10 cellular contexts compared by ENCODE assay signal in genomic region chr12:92136021-92136735, GRCh38. TPM values are rescaled to one million over a fixed set of nuclear protein-coding genes. Genes with fewer than 3 reads are reported as not detected.
A peak's percentile ranks its signal among the peaks of the same experiment; 100 is the strongest.
DNase-seq lines count a peak whose midpoint lies in the region; ATAC-seq and TF ChIP-seq lines count a peak whose summit lies in the region.
"Had no signal": no experiment of that assay in that cellular context is flagged by ENCODE, and none has a peak within 500 bp of the region (broad histone marks: within the 10 kb centered on the region; RNA-seq: fewer than 3 reads in every experiment).

No MANE protein-coding gene starts in this region.

- ATAC-seq in activated CD8-positive, alpha-beta memory T cell treated with anti-CD3 and anti-CD28 coated beads, Interleukin-2, amount 10 ng/mL, durations not matched to agents 7 days and 5 days: no peak
- no peak for ATAC-seq in right cardiac atrium
- no peak for ATAC-seq in thoracic aorta (ENCODE audit: insufficient number of reproducible peaks, low FRiP score, low read depth)
- ATAC-seq in HG03135 (IDR thresholded peaks at IDR 0.05; ENCODE audit: unreplicated experiment): no peak

- H3K27me3 Mint-ChIP-seq in activated CD8-positive, alpha-beta memory T cell treated with anti-CD3 and anti-CD28 coated beads, Interleukin-2, amount 10 ng/mL, durations not matched to agents 7 days and 5 days: no peaks in the 10 kb centered on the region

- H3K36me3 Mint-ChIP-seq in activated CD8-positive, alpha-beta memory T cell treated with anti-CD3 and anti-CD28 coated beads, Interleukin-2, amount 10 ng/mL, durations not matched to agents 7 days and 5 days: peaks cover 38% of the 10 kb centered on the region

- no peak for DNase-seq in activated CD8-positive, alpha-beta memory T cell treated with anti-CD3 and anti-CD28 coated beads, Interleukin-2, amount 10 ng/mL, durations not matched to agents 7 days and 5 days
- no peak for DNase-seq in activated CD8-positive, alpha-beta memory T cell treated with anti-CD3 and anti-CD28 coated beads for 24 hours
- DNase-seq in right cardiac atrium (no peak), thoracic aorta (ENCODE audit: low spot score) (no peak), KBM-7 (no peak), posterior cingulate gyrus (no peak)
- DNase-seq: GOT3, NCI-H1930 had no signal

- peaks cover 13% of the 10 kb centered on the region for H3K4me1 ChIP-seq in right cardiac atrium (ENCODE audit: control insufficient read depth, insufficient read depth, low read length)
- peaks cover 40 to 79% of the 10 kb centered on the region in 2 donors for H3K4me1 ChIP-seq in thoracic aorta (ENCODE audit: control insufficient read depth in 1 of 2, low read depth in 2 of 2)

- CTCF ChIA-PET in activated CD8-positive, alpha-beta memory T cell treated with anti-CD3 and anti-CD28 coated beads, Interleukin-2, amount 10 ng/mL, durations not matched to agents 7 days and 5 days (lab: Charles Lee): interaction anchor here (1.1 to 6.0 kb wide), 5 partner anchors 8 to 754 kb away, joined by 3 to 48 read pairs (median 4); partner anchors contain the start of gene BTG1

- H3K27me3 ChIP-seq in right cardiac atrium (ENCODE audit: control insufficient read depth, insufficient read depth) (no peaks in the 10 kb centered on the region), thoracic aorta (replicated peaks; ENCODE audit: insufficient read depth) (no peaks in the 10 kb centered on the region)

- H3K9me3 ChIP-seq in right cardiac atrium (ENCODE audit: control insufficient read depth, low read length): no peaks in the 10 kb centered on the region
- no peaks in the 10 kb centered on the region for H3K9me3 ChIP-seq in thoracic aorta

- WGBS in right cardiac atrium: 53% methylated on average over 9 of the region's 9 CpGs

- H3K9me3 Mint-ChIP-seq in activated CD8-positive, alpha-beta memory T cell treated with anti-CD3 and anti-CD28 coated beads, Interleukin-2, amount 10 ng/mL, durations not matched to agents 7 days and 5 days (ENCODE audit: low read depth): no peaks in the 10 kb centered on the region

- H3K4me3 ChIP-seq in right cardiac atrium (ENCODE audit: low read length) (no peak overlapping the region), thoracic aorta (peak overlapping the region; percentile 97)

- peak overlapping the region; percentile 94 for H3K4me3 Mint-ChIP-seq in activated CD8-positive, alpha-beta memory T cell treated with anti-CD3 and anti-CD28 coated beads, Interleukin-2, amount 10 ng/mL, durations not matched to agents 7 days and 5 days

- no peaks in the 10 kb centered on the region for H3K36me3 ChIP-seq in thoracic aorta

- peak overlapping the region; percentile 87 for H3K27ac Mint-ChIP-seq in activated CD8-positive, alpha-beta memory T cell treated with anti-CD3 and anti-CD28 coated beads, Interleukin-2, amount 10 ng/mL, durations not matched to agents 7 days and 5 days

- peaks cover 83% of the 10 kb centered on the region for H3K4me1 Mint-ChIP-seq in activated CD8-positive, alpha-beta memory T cell treated with anti-CD3 and anti-CD28 coated beads, Interleukin-2, amount 10 ng/mL, durations not matched to agents 7 days and 5 days

- intact Hi-C loops in right cardiac atrium (cut with DNase I) (loop anchor here in 2 of 4 donors (10.0 kb wide), 4 partner anchors 51 to 751 kb away; no protein-coding TSS in a partner anchor), posterior cingulate gyrus (cut with DNase I) (no loop called here)

- in situ Hi-C loops in KBM-7 (cut with MboI; ENCODE audit: low pct_unique_long_range_greater_than_20kb, low sequenced_read_pairs): no loop called here

- TF ChIP-seq CTCF in VCaP (conservative IDR thresholded peaks at IDR 0.05) (no peak), thoracic aorta (IDR thresholded peaks at IDR 0.05) (no peak)

- H3K27ac ChIP-seq in VCaP (peak overlapping the region; percentile 63), right cardiac atrium (ENCODE audit: low read length) (peak overlapping the region; percentile 67), thoracic aorta (no peak overlapping the region)

RNA-seq across cellular contexts. Expression of gene BTG1, which starts 9.5 kb away (rescaled TPM):
- 100 to 1,000 TPM in 1 of 2 experiments, 10 to 100 TPM in 1; 91.7 to 132 TPM for total RNA-seq in activated CD8-positive, alpha-beta memory T cell treated with anti-CD3 and anti-CD28 coated beads, Interleukin-2, amount 10 ng/mL, durations not matched to agents 7 days and 5 days
- 100 to 1,000 TPM in 3 of 4 donors, 10 to 100 TPM in 1; 95.7 to 147 (median 134) TPM for total RNA-seq in right cardiac atrium
- polyA plus RNA-seq in right cardiac atrium: 59.5 TPM
- 10 to 100 TPM; 31.7 to 53.3 TPM for total RNA-seq in thoracic aorta

Comparison
In these comparisons a context has a peak if more than half of its experiments do, and no peak if none do; other contexts are left out.
1. H3K27ac ChIP-seq: peak in VCaP (single experiment) and right cardiac atrium (single experiment); none in thoracic aorta (0 of 2).